Comparison of ENCODE assay signal across 8 cellular contexts in genomic region chr16:2867661-2867986, GRCh38. TPM values are rescaled to one million over a fixed set of nuclear protein-coding genes. Genes with fewer than 3 reads are reported as not detected.
DNase-seq lines count a peak whose midpoint lies in the region; ATAC-seq and TF ChIP-seq lines count a peak whose summit lies in the region.

No MANE protein-coding gene starts in this region.

- H3K9me3 ChIP-seq in HUES48 (ENCODE audit: control insufficient read depth, insufficient read depth, low read length) = no peaks in the 10 kb centered on the region
- no peaks in the 10 kb centered on the region for H3K9me3 ChIP-seq in mammary epithelial cell (replicated peaks; ENCODE audit: insufficient read depth, low read length)
- no peaks in the 10 kb centered on the region for H3K9me3 ChIP-seq in mononuclear cell (ENCODE audit: low read depth, low read length)

- H3K4me3 ChIP-seq in HUES48 (ENCODE audit: low read depth, low read length) (peak overlapping the region; percentile 74), mammary epithelial cell (replicated peaks in 1 of 3; ENCODE audit: insufficient read depth in 1 of 3, low read depth in 2 of 3, low read length in 3 of 3) (peak overlapping the region; percentile 55 to 65 (median 62)), mononuclear cell (ENCODE audit: low read length) (peak overlapping the region; percentile 52)

- BruUV-seq in mammary epithelial cell (replicated peaks; lab: Mats Ljungman, UMichigan) = no TSS peak

- WGBS in mammary epithelial cell (ENCODE audit: low coverage, missing lambda C conversion rate) = 0% methylated on average over 5 of the region's 8 CpGs

- H3K27me3 ChIP-seq in HUES48 (ENCODE audit: control insufficient read depth, insufficient read depth, low read length) (peaks cover 48% of the 10 kb centered on the region), mammary epithelial cell (ENCODE audit: insufficient read depth, low read length) (no peaks in the 10 kb centered on the region), mononuclear cell (ENCODE audit: insufficient read depth, low read length) (no peaks in the 10 kb centered on the region)

- H3K9ac ChIP-seq in HUES48 (ENCODE audit: low read depth, low read length) (no peak overlapping the region), mammary epithelial cell (ENCODE audit: insufficient read depth, low read length) (no peak overlapping the region)

- DNase-seq in mammary epithelial cell (no peak), kidney glomerular epithelial cell (lab: John Stamatoyannopoulos, UW) (no peak), OCI-M1 (lab: John Stamatoyannopoulos, UW) (no peak)

- H3K27ac ChIP-seq in 22Rv1 (peak overlapping the region; percentile 94), HUES48 (ENCODE audit: low read depth, low read length) (peak overlapping the region; percentile 86), mammary epithelial cell (ENCODE audit: insufficient read depth, low read depth, low read length) (peak overlapping the region; percentile 70)

- H2AFZ ChIP-seq in mammary epithelial cell (ENCODE audit: low read depth, low read length) = peak overlapping the region; percentile 96

- H3K4me2 ChIP-seq in mammary epithelial cell (ENCODE audit: insufficient read depth, low read depth, low read length) = peak overlapping the region; percentile 95

- intact Hi-C loops in mammary epithelial cell (cut with micrococcal nuclease) = loop anchor here (5.0 kb wide), 1 partner anchor 195 kb away; no protein-coding TSS in a partner anchor

- dilution Hi-C loops in mammary epithelial cell (cut with HindIII; ENCODE audit: low sequenced_read_pairs) = loop anchor here (5.0 to 10.0 kb wide), 2 partner anchors 35 to 703 kb away; partner anchors contain the start of gene ZG16B

- ATAC-seq in GM18858 (IDR thresholded peaks at IDR 0.05; ENCODE audit: unreplicated experiment) (no peak), HG03196 (IDR thresholded peaks at IDR 0.05; ENCODE audit: unreplicated experiment) (no peak)

- H4K20me1 ChIP-seq in mammary epithelial cell (ENCODE audit: insufficient read depth, low read length) = no peaks in the 10 kb centered on the region

- no peaks in the 10 kb centered on the region for H3K36me3 ChIP-seq in HUES48 (ENCODE audit: control insufficient read depth, insufficient read depth, low read length)
- H3K36me3 ChIP-seq in mammary epithelial cell (ENCODE audit: insufficient read depth, low read length) = no peaks in the 10 kb centered on the region

- H3K4me1 ChIP-seq in HUES48 (ENCODE audit: control insufficient read depth, insufficient read depth, low read length) = no peaks in the 10 kb centered on the region
- peaks cover 7% of the 10 kb centered on the region for H3K4me1 ChIP-seq in mammary epithelial cell (ENCODE audit: insufficient read depth, low read length)
- H3K4me1 ChIP-seq in mononuclear cell (ENCODE audit: insufficient read depth, low read length) = peaks cover 13% of the 10 kb centered on the region

- H3K79me2 ChIP-seq in mammary epithelial cell (ENCODE audit: insufficient read depth, low read length) = no peaks in the 10 kb centered on the region

- CTCF ChIA-PET in mammary epithelial cell (lab: Charles Lee; ENCODE audit: low non-redundant PET) = interaction anchor here (0.6 to 1.8 kb wide), 2 partner anchors 28 to 52 kb away, joined by 3 to 27 read pairs; no protein-coding TSS in a partner anchor

- TF ChIP-seq CTCF in 22Rv1 (IDR thresholded peaks at IDR 0.05) = no peak
- no peak for TF ChIP-seq CTCF in mammary epithelial cell (conservative IDR thresholded peaks at IDR 0.05 in 1 of 2, IDR thresholded peaks at IDR 0.05 in 1 of 2; ENCODE audit: extremely low read depth in 1 of 2, insufficient read depth in 1 of 2, low read depth in 1 of 2, low read length in 2 of 2)

- in situ Hi-C loops in mammary epithelial cell (cut with MboI; ENCODE audit: low sequenced_read_pairs in 2 of 2) = no loop called here

RNA-seq across cellular contexts. Expression of gene PRSS22, which starts 9.7 kb away (rescaled TPM):
- total RNA-seq in mammary epithelial cell (10 to 100 TPM in 1 of 2 donors, 1 to 10 TPM in 1; 3.1 to 12.3 TPM), mononuclear cell (0.21 TPM)
- polyA plus RNA-seq in mammary epithelial cell = 3.6 TPM
- polyA minus RNA-seq in mammary epithelial cell = 19.5 TPM

RNA-seq across cellular contexts. Expression of gene FLYWCH2, which starts 15.4 kb away (rescaled TPM):
- 10 to 100 TPM; 20.2 to 38.3 TPM for total RNA-seq in mammary epithelial cell
- polyA plus RNA-seq in mammary epithelial cell = 18.4 TPM
- polyA minus RNA-seq in mammary epithelial cell = 2.3 TPM
- total RNA-seq in mononuclear cell = 8.1 TPM

RNA-seq across cellular contexts. Expression of gene ZG16B, which starts 37.5 kb away (rescaled TPM):
- total RNA-seq in mammary epithelial cell (1 to 10 TPM in 1 of 2 donors, not detected in 1; 2.7 TPM), mononuclear cell (1.2 TPM)
- polyA plus RNA-seq in mammary epithelial cell = 0.42 TPM
- polyA minus RNA-seq in mammary epithelial cell = not detected

RNA-seq across cellular contexts. Expression of gene FLYWCH1, which starts 44.1 kb away (rescaled TPM):
- total RNA-seq in mammary epithelial cell (10 to 100 TPM; 53.2 to 56.1 TPM), mononuclear cell (15.7 TPM)
- 22.3 TPM for polyA plus RNA-seq in mammary epithelial cell
- polyA minus RNA-seq in mammary epithelial cell = 10.5 TPM

RNA-seq across cellular contexts. Expression of gene PRSS21, which starts 50.6 kb away (rescaled TPM):
- total RNA-seq in mammary epithelial cell = 10 to 100 TPM in 1 of 2 donors, under 1 TPM in 1; 0.75 to 24.3 TPM
- polyA plus RNA-seq in mammary epithelial cell = 3.6 TPM
- polyA minus RNA-seq in mammary epithelial cell = 7.3 TPM
- not detected for total RNA-seq in mononuclear cell
